8 cellular contexts compared by ENCODE assay signal in genomic region chr10:3786295-3786981, GRCh38. TPM values are rescaled to one million over a fixed set of nuclear protein-coding genes. Genes with fewer than 3 reads are reported as not detected.
A peak's percentile ranks its signal among the peaks of the same experiment; 100 is the strongest.
DNase-seq lines count a peak whose midpoint lies in the region; ATAC-seq and TF ChIP-seq lines count a peak whose summit lies in the region.

No MANE protein-coding gene starts in this region.

- TF ChIP-seq POLR2A in tibial nerve (IDR thresholded peaks at IDR 0.05), result no peak

- ATAC-seq in lung (ENCODE audit: insufficient read depth, low FRiP score), result no peak
- no peak for ATAC-seq in GM18520 (IDR thresholded peaks at IDR 0.05; ENCODE audit: unreplicated experiment)
- ATAC-seq in GM19328 (IDR thresholded peaks at IDR 0.05; ENCODE audit: unreplicated experiment), result no peak

- H3K4me3 ChIP-seq in NT2/D1 (ENCODE audit: insufficient read length, low read depth), result peak overlapping the region; percentile 55
- H3K4me3 ChIP-seq in cardiac fibroblast (replicated peaks in 1 of 2; ENCODE audit: low read depth in 2 of 2, low read length in 2 of 2), result peak overlapping the region in 1 of 2 donors; percentile 61
- H3K4me3 ChIP-seq in lung, result no peak overlapping the region
- peak overlapping the region; percentile 71 to 98 (median 85) for H3K4me3 ChIP-seq in tibial nerve

- peaks cover 2% of the 10 kb centered on the region for H3K27me3 ChIP-seq in NT2/D1 (ENCODE audit: insufficient read depth, insufficient read length)
- no peaks in the 10 kb centered on the region for H3K27me3 ChIP-seq in lung (ENCODE audit: control insufficient read depth, insufficient read depth)
- no peaks in the 10 kb centered on the region for H3K27me3 ChIP-seq in tibial nerve

- peak overlapping the region; percentile 37 to 100 for H3K27ac ChIP-seq in lung (ENCODE audit: low read depth in 1 of 2, low read length in 1 of 2)
- H3K27ac ChIP-seq in tibial nerve, result peak overlapping the region; percentile 99 to 100 (median 100)

- in situ Hi-C loops in KBM-7 (cut with MboI; ENCODE audit: low pct_unique_long_range_greater_than_20kb, low sequenced_read_pairs), result no loop called here

- peak overlapping the region; percentile 83 for H3K9ac ChIP-seq in NT2/D1 (ENCODE audit: insufficient read length, low read depth)

- H3K9me3 ChIP-seq in NT2/D1 (ENCODE audit: insufficient read depth, low read length) (peaks cover 4% of the 10 kb centered on the region; the same call in 1 of the 2 replicates), lung (ENCODE audit: control insufficient read depth in 2 of 2, insufficient read depth in 1 of 2, low read length in 1 of 2) (peaks cover 2 to 3% of the 10 kb centered on the region in 2 donors), tibial nerve (peaks cover 0 to 27% (median 0%) of the 10 kb centered on the region in 4 donors)

- 80 to 88% methylated on average over 18 of the region's 18 CpGs for WGBS in lung, 2 donors
- 60 to 61% methylated on average over 18 of the region's 18 CpGs for WGBS in tibial nerve, 2 donors

- no peaks in the 10 kb centered on the region for H3K4me1 ChIP-seq in NT2/D1 (ENCODE audit: insufficient read depth, insufficient read length)
- peaks cover 0 to 2% of the 10 kb centered on the region in 2 donors for H3K4me1 ChIP-seq in lung (ENCODE audit: control insufficient read depth in 2 of 2, insufficient read depth in 2 of 2, low read length in 2 of 2)
- H3K4me1 ChIP-seq in tibial nerve, result peaks cover 0 to 2% (median under 1%) of the 10 kb centered on the region in 4 donors

- H3K36me3 ChIP-seq in NT2/D1 (ENCODE audit: insufficient read depth, insufficient read length, low read length) (peaks cover 27% of the 10 kb centered on the region), lung (ENCODE audit: control insufficient read depth in 2 of 2, insufficient read depth in 2 of 2, low read length in 2 of 2) (peaks cover 6% of the 10 kb centered on the region in 2 donors), tibial nerve (peaks cover 3 to 7% (median 4%) of the 10 kb centered on the region in 3 donors)

- TF ChIP-seq EP300 in tibial nerve (IDR thresholded peaks at IDR 0.05), result peak in 1 of 2 donors; percentile 38

- no peak for TF ChIP-seq CTCF in cardiac fibroblast (IDR thresholded peaks at IDR 0.05; ENCODE audit: low read depth, low read length)
- TF ChIP-seq CTCF in lung (IDR thresholded peaks at IDR 0.05; ENCODE audit: control extremely low read depth, extremely low read depth), result no peak
- TF ChIP-seq CTCF in tibial nerve (IDR thresholded peaks at IDR 0.05), result no peak

- DNase-seq in ELR (ENCODE audit: low read depth) (peak; percentile 40), NT2/D1 (ENCODE audit: low read depth, low spot score) (no peak), cardiac fibroblast (ENCODE audit: low read depth in 2 of 2) (peak; percentile 48 to 58), lung (ENCODE audit: low spot score) (no peak), tibial nerve (ENCODE audit: low spot score in 2 of 2) (no peak), KBM-7 (no peak)

RNA-seq across cellular contexts. Expression of gene KLF6, which starts 1.4 kb away (rescaled TPM):
- total RNA-seq in lung, result 100 to 1,000 TPM; 173 to 264 TPM
- 100 to 1,000 TPM in 1 of 2 donors, 10 to 100 TPM in 1; 45.6 to 146 TPM for polyA plus RNA-seq in lung
- 100 to 1,000 TPM; 156 to 226 (median 189) TPM for total RNA-seq in tibial nerve

Comparison
In these comparisons a context has a peak if more than half of its experiments do, and no peak if none do; other contexts are left out.
1. DNase-seq: peak in ELR (single experiment) and cardiac fibroblast (2 of 2); none in NT2/D1 (single experiment), lung (single experiment), tibial nerve (0 of 2) and KBM-7 (single experiment).